ENCODE assay signal across 30 cellular contexts in the genomic region with DNA sequence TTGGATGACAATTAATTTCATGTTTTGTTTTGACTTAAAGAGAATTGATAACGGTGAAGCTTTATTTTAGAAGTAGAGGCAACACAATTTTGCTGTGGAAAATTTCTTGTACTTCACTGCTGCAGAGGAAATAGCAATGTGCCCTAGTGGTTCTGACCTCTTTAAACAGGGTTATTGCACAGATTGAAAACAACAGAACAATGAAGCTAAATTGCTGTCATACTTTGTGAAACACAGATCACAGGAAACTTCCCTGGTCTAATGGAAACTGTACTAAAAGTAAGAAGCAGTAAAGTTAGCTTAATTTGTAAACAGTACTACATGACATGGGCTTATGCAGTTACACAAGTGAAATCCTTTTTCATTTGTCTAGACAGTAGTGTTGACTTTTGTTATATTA. TPM values are rescaled to one million over a fixed set of nuclear protein-coding genes. Genes with fewer than 3 reads are reported as not detected.
"Had no signal": no experiment of that assay in that cellular context is flagged by ENCODE, and none has a peak within 500 bp of the region (broad histone marks: within the 10 kb centered on the region; RNA-seq: fewer than 3 reads in every experiment).

No MANE protein-coding gene starts in this region.

- H3K4me1 ChIP-seq: left lung, pancreas, spleen, upper lobe of left lung had no signal

- ATAC-seq: activated CD8-positive, alpha-beta memory T cell treated with anti-CD3 and anti-CD28 coated beads, Interleukin-2, amount 10 ng/mL, durations not matched to agents 7 days and 5 days; activated CD8-positive, alpha-beta T cell treated with anti-CD3 and anti-CD28 coated beads for 36 hours; activated T-helper 17 cell treated with anti-CD3 and anti-CD28 coated beads, Interleukin-2, amount 50 U/mL, for 72 hours; esophagus mucosa; left lung; natural killer cell treated with Interleukin-12 subunit alpha and Interleukin-12 subunit beta and Interleukin-15 and Interleukin-18, amount 100 ng/mL, for 72 hours; pancreas; SK-N-SH treated with all-trans-retinoic acid at 6 μM for 48 hours; T-cell had no signal

- H3K4me3 Mint-ChIP-seq: activated CD4-positive, alpha-beta T cell treated with anti-CD3 and anti-CD28 coated beads, Interleukin-2, amount 10 ng/mL, durations not matched to agents 7 days and 5 days; activated CD8-positive, alpha-beta memory T cell treated with anti-CD3 and anti-CD28 coated beads, Interleukin-2, amount 10 ng/mL, durations not matched to agents 7 days and 5 days; activated CD8-positive, alpha-beta T cell treated with anti-CD3 and anti-CD28 coated beads for 36 hours; activated naive CD8-positive, alpha-beta T cell; activated T-helper 17 cell treated with anti-CD3 and anti-CD28 coated beads, Interleukin-2, amount 50 U/mL, for 72 hours; dendritic cell treated with granulocyte-macrophage colony-stimulating factor and Interleukin-4, amounts not matched to agents 40 ng/mL and 50 ng/mL, for 4 days; mesothelial cell of epicardium; natural killer cell treated with Interleukin-12 subunit alpha and Interleukin-12 subunit beta and Interleukin-15 and Interleukin-18, amount 100 ng/mL, for 72 hours; T-cell had no signal

- H3K27ac Mint-ChIP-seq: activated CD4-positive, alpha-beta T cell treated with anti-CD3 and anti-CD28 coated beads, Interleukin-2, amount 10 ng/mL, durations not matched to agents 7 days and 5 days; activated CD8-positive, alpha-beta memory T cell treated with anti-CD3 and anti-CD28 coated beads, Interleukin-2, amount 10 ng/mL, durations not matched to agents 7 days and 5 days; activated CD8-positive, alpha-beta T cell treated with anti-CD3 and anti-CD28 coated beads for 36 hours; activated naive CD8-positive, alpha-beta T cell; activated T-helper 17 cell treated with anti-CD3 and anti-CD28 coated beads, Interleukin-2, amount 50 U/mL, for 72 hours; dendritic cell treated with granulocyte-macrophage colony-stimulating factor and Interleukin-4, amounts not matched to agents 40 ng/mL and 50 ng/mL, for 4 days; mesothelial cell of epicardium; natural killer cell treated with Interleukin-12 subunit alpha and Interleukin-12 subunit beta and Interleukin-15 and Interleukin-18, amount 100 ng/mL, for 72 hours; T-cell had no signal

- H3K36me3 ChIP-seq: cardiac muscle cell, left lung, neutrophil, pancreas, spleen, thoracic aorta, upper lobe of left lung, WERI-Rb-1 had no signal

- H3K27ac ChIP-seq: cardiac muscle cell, left lung, neutrophil, pancreas, spleen, thoracic aorta, upper lobe of left lung, WERI-Rb-1 had no signal

- H3K27me3 ChIP-seq: cardiac muscle cell, left lung, neutrophil, pancreas, spleen, upper lobe of left lung had no signal

- H3K4me1 Mint-ChIP-seq: activated CD4-positive, alpha-beta T cell treated with anti-CD3 and anti-CD28 coated beads, Interleukin-2, amount 10 ng/mL, durations not matched to agents 7 days and 5 days; activated CD8-positive, alpha-beta memory T cell treated with anti-CD3 and anti-CD28 coated beads, Interleukin-2, amount 10 ng/mL, durations not matched to agents 7 days and 5 days; activated T-helper 17 cell treated with anti-CD3 and anti-CD28 coated beads, Interleukin-2, amount 50 U/mL, for 72 hours; mesothelial cell of epicardium; T-cell had no signal

- H3K36me3 Mint-ChIP-seq: activated naive CD8-positive, alpha-beta T cell; mesothelial cell of epicardium; natural killer cell treated with Interleukin-12 subunit alpha and Interleukin-12 subunit beta and Interleukin-15 and Interleukin-18, amount 100 ng/mL, for 72 hours; T-cell had no signal

- H3K9me3 ChIP-seq: left lung, neutrophil, pancreas, spleen, thoracic aorta, upper lobe of left lung had no signal

- H3K4me3 ChIP-seq: cardiac muscle cell, left lung, lung, pancreas, spleen, thoracic aorta, upper lobe of left lung had no signal

- DNase-seq: activated CD4-positive, alpha-beta T cell treated with anti-CD3 and anti-CD28 coated beads, Interleukin-2, amount 10 ng/mL, durations not matched to agents 7 days and 5 days; activated CD4-positive, CD25-positive, alpha-beta regulatory T cell treated with anti-CD3 and anti-CD28 coated beads, Interleukin-2, amount 50 U/mL, for 72 hours; activated CD8-positive, alpha-beta memory T cell treated with anti-CD3 and anti-CD28 coated beads, Interleukin-2, amount 10 ng/mL, durations not matched to agents 7 days and 5 days; activated CD8-positive, alpha-beta T cell treated with anti-CD3 and anti-CD28 coated beads for 36 hours; activated naive CD4-positive, alpha-beta T cell; activated T-cell treated with anti-CD3 and anti-CD28 coated beads for 4 hours; effector memory CD4-positive, alpha-beta T cell; kidney glomerular epithelial cell; left lung; pancreas; retina; spleen; stimulated activated CD4-positive, alpha-beta T cell treated with anti-CD3 and anti-CD28 coated beads, Interleukin-4, amount 100 ng/mL, for 1 hour; stimulated activated naive CD4-positive, alpha-beta T cell; T-cell; upper lobe of left lung; WERI-Rb-1 had no signal

- H3K9me3 Mint-ChIP-seq: activated CD4-positive, alpha-beta T cell treated with anti-CD3 and anti-CD28 coated beads, Interleukin-2, amount 10 ng/mL, durations not matched to agents 7 days and 5 days; activated CD8-positive, alpha-beta T cell treated with anti-CD3 and anti-CD28 coated beads for 36 hours; activated T-helper 17 cell treated with anti-CD3 and anti-CD28 coated beads, Interleukin-2, amount 50 U/mL, for 72 hours; dendritic cell treated with granulocyte-macrophage colony-stimulating factor and Interleukin-4, amounts not matched to agents 40 ng/mL and 50 ng/mL, for 4 days; natural killer cell treated with Interleukin-12 subunit alpha and Interleukin-12 subunit beta and Interleukin-15 and Interleukin-18, amount 100 ng/mL, for 72 hours; T-cell had no signal

- H3K27me3 Mint-ChIP-seq: activated naive CD8-positive, alpha-beta T cell; activated T-helper 17 cell treated with anti-CD3 and anti-CD28 coated beads, Interleukin-2, amount 50 U/mL, for 72 hours; T-cell had no signal

RNA-seq across cellular contexts. Expression of a gene that starts 31.3 kb away (rescaled TPM):
- total RNA-seq: activated CD4-positive, alpha-beta T cell treated with anti-CD3 and anti-CD28 coated beads, Interleukin-2, amount 10 ng/mL, durations not matched to agents 7 days and 5 days; activated CD8-positive, alpha-beta memory T cell treated with anti-CD3 and anti-CD28 coated beads, Interleukin-2, amount 10 ng/mL, durations not matched to agents 7 days and 5 days; activated CD8-positive, alpha-beta T cell treated with anti-CD3 and anti-CD28 coated beads for 36 hours; activated T-helper 17 cell treated with anti-CD3 and anti-CD28 coated beads, Interleukin-2, amount 50 U/mL, for 72 hours; cardiac muscle cell; chondrocyte; esophagus mucosa; glomerular endothelial cell; left lung; lung; mesothelial cell of epicardium; pancreas; spleen; T-cell; thoracic aorta had no signal
- polyA plus RNA-seq: cardiac muscle cell, lung had no signal

RNA-seq across cellular contexts. Expression of a gene that starts 32.8 kb away (rescaled TPM):
- total RNA-seq: chondrocyte, glomerular endothelial cell had no signal

RNA-seq across cellular contexts. Expression of a gene that starts 40.9 kb away (rescaled TPM):
- total RNA-seq: activated CD4-positive, alpha-beta T cell treated with anti-CD3 and anti-CD28 coated beads, Interleukin-2, amount 10 ng/mL, durations not matched to agents 7 days and 5 days; activated CD8-positive, alpha-beta memory T cell treated with anti-CD3 and anti-CD28 coated beads, Interleukin-2, amount 10 ng/mL, durations not matched to agents 7 days and 5 days; activated CD8-positive, alpha-beta T cell treated with anti-CD3 and anti-CD28 coated beads for 36 hours; activated T-helper 17 cell treated with anti-CD3 and anti-CD28 coated beads, Interleukin-2, amount 50 U/mL, for 72 hours; cardiac muscle cell; chondrocyte; esophagus mucosa; glomerular endothelial cell; left lung; lung; natural killer cell treated with Interleukin-12 subunit alpha and Interleukin-12 subunit beta and Interleukin-15 and Interleukin-18, amount 100 ng/mL, for 72 hours; pancreas; spleen; T-cell; thoracic aorta; upper lobe of left lung had no signal
- polyA plus RNA-seq: cardiac muscle cell, lung, pancreas, spleen had no signal
